In the genomic region with DNA sequence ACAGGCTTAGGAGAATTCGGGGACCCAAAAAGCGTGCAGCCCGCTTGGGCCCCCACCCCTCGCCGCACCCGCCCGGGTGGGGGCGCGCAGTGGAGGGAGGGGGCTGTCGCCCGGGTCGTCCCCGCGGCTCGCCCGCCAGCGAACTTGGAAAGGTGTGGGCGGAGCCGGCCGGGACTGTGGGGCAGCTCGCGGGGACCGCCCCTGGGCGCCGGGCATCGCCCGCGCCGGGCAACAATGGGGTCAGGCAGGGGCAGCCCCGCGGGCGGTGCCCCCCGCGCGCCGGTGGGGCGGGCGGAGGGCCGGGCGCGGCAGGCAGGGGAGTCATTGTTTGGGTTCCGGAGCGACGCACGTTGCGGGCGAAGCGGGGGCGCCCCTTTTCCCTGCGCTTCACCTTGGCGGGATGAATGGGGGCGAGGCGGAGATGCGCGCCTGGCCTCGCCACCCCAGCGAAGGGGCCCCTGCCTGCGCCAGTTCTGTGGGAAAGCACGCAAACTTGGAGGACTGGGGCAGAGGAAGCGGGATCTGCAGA, we compare ENCODE assay signal across 8 cellular contexts. TPM values are rescaled to one million over a fixed set of nuclear protein-coding genes. Genes with fewer than 3 reads are reported as not detected.
DNase-seq lines count a peak whose midpoint lies in the region; ATAC-seq and TF ChIP-seq lines count a peak whose summit lies in the region.

No MANE protein-coding gene starts in this region.

- no peak overlapping the region for H3K9ac ChIP-seq in parathyroid adenoma

- TF ChIP-seq CTCF in foreskin fibroblast (IDR thresholded peaks at IDR 0.05; ENCODE audit: low read depth, low read length) (no peak), parathyroid adenoma (IDR thresholded peaks at IDR 0.05) (no peak), upper lobe of right lung (IDR thresholded peaks at IDR 0.05) (no peak)

- H3K4me2 ChIP-seq in parathyroid adenoma (ENCODE audit: low read length): peak overlapping the region; percentile 79

- H3K27me3 ChIP-seq in parathyroid adenoma (ENCODE audit: control insufficient read depth, insufficient read depth, low read length): no peaks in the 10 kb centered on the region
- H3K27me3 ChIP-seq in upper lobe of right lung: no peaks in the 10 kb centered on the region

- DNase-seq in 8988T (peak; percentile 38), NCI-H82 (lab: John Stamatoyannopoulos, UW) (peak; percentile 82), activated T-helper 1 cell treated with Interleukin-2 at 50 U/mL for 16 hours (ENCODE audit: low read depth) (peak; percentile 43), foreskin fibroblast (peak in 1 of 2 donors; percentile 73), upper lobe of right lung (peak; percentile 85)

- H3K27ac ChIP-seq in parathyroid adenoma (peak overlapping the region; percentile 74), upper lobe of right lung (peak overlapping the region; percentile 83)

- H3K4me3 ChIP-seq in foreskin fibroblast (ENCODE audit: low read depth in 1 of 2, low read length in 2 of 2) (peak overlapping the region; percentile 71 to 89), parathyroid adenoma (ENCODE audit: low read depth, low read length) (peak overlapping the region; percentile 64), upper lobe of right lung (peak overlapping the region; percentile 79)

- no peaks in the 10 kb centered on the region for H3K36me3 ChIP-seq in parathyroid adenoma (ENCODE audit: control insufficient read depth, insufficient read depth, low read length)
- H3K36me3 ChIP-seq in upper lobe of right lung: no peaks in the 10 kb centered on the region

- intact Hi-C loops in upper lobe of right lung (cut with DNase I): no loop called here

- no peaks in the 10 kb centered on the region for H3K9me3 ChIP-seq in parathyroid adenoma (ENCODE audit: control insufficient read depth, low read length)
- no peaks in the 10 kb centered on the region for H3K9me3 ChIP-seq in upper lobe of right lung

- peak overlapping the region; percentile 93 for H2AFZ ChIP-seq in parathyroid adenoma

- H3K4me1 ChIP-seq in parathyroid adenoma: no peaks in the 10 kb centered on the region
- H3K4me1 ChIP-seq in upper lobe of right lung: peaks cover 7% of the 10 kb centered on the region

- peak; percentile 28 for ATAC-seq in GM18867 (IDR thresholded peaks at IDR 0.05; ENCODE audit: unreplicated experiment)
- peak; percentile 23 for ATAC-seq in HG03066 (IDR thresholded peaks at IDR 0.05; ENCODE audit: low read depth, unreplicated experiment)
- peak; percentile 68 for ATAC-seq in upper lobe of right lung

- H3K79me2 ChIP-seq in parathyroid adenoma: no peaks in the 10 kb centered on the region

RNA-seq across cellular contexts. Expression of gene KLF12, which starts 0.6 kb away (rescaled TPM):
- total RNA-seq in upper lobe of right lung: 10.2 TPM
